Comparison of ENCODE assay signal across 1 cellular context in the genomic region with DNA sequence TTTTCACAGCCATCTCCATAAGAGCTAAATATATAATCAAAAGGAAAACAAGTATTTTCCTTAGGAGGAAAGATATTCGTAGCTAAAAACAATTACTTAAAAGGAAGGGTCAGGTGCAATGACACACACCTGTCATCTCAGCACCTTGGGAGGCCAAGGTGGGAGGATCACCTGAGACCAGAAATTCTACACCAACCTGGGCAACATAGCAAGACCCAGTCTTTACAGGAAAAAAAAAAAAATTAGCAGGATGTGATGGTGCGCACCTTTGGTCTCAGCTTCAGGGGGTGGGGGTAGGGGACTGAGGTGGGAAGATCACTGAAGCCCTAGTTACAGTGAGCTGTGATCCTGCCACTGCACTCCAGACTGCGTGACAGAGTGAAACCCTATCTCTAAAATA.
TF ChIP-seq lines count a peak whose summit lies in the region.

No MANE protein-coding gene starts in this region.

TF ChIP-seq in HEK293, 187 proteins besides CTCF, POLR2A, EP300 and RAD21 (continued from another document):
- 0 out of 2 replicates have a peak, but pooled peaks have one; percentile 24 for TF ChIP-seq ZEB2 (tag by site-specific recombination; IDR thresholded peaks at IDR 0.05)
